Comparison of ENCODE assay signal across 27 cellular contexts in genomic region chr16:82864332-82865040, GRCh38.
"Had no signal": no experiment of that assay in that cellular context is flagged by ENCODE, and none has a peak within 500 bp of the region (broad histone marks: within the 10 kb centered on the region; RNA-seq: fewer than 3 reads in every experiment).

No MANE protein-coding gene starts in this region.

- H3K4me2 ChIP-seq: hepatocyte had no signal

- H3K4me1 ChIP-seq: left lung, lower lobe of right lung, prostate gland, upper lobe of right lung had no signal

- H3K36me3 ChIP-seq: left lung, lower lobe of right lung, pancreas, prostate gland, spleen, thoracic aorta, upper lobe of right lung had no signal

- H2AFZ ChIP-seq: hepatocyte had no signal

- ATAC-seq: left cardiac atrium; left lung; lower lobe of right lung; naive thymus-derived CD4-positive, alpha-beta T cell; natural killer cell treated with Interleukin-12 subunit alpha and Interleukin-12 subunit beta and Interleukin-15 and Interleukin-18, amount 100 ng/mL, for 72 hours; right cardiac atrium; sciatic nerve; stimulated activated effector memory CD8-positive, alpha-beta T cell treated with anti-CD3 and anti-CD28 coated beads, Interleukin-12 subunit alpha, Interleukin-12 subunit beta, amount 100 ng/mL, for 72 hours; upper lobe of right lung had no signal

- H3K79me2 ChIP-seq: hepatocyte had no signal

- H3K27ac ChIP-seq: hepatocyte, left lung, lower lobe of right lung, pancreas, prostate gland, skin epidermis, spleen, suprapubic skin, thoracic aorta, tibial artery, upper lobe of right lung had no signal

- FAIRE-seq: pancreas, urothelium cell line had no signal

- H3K9me3 ChIP-seq: lower lobe of right lung, pancreas, prostate gland, suprapubic skin, thoracic aorta, upper lobe of right lung had no signal

- DNase-seq: islet precursor cell; kidney glomerular epithelial cell; left cardiac atrium; left lung; lower lobe of right lung; mammary epithelial cell; mesenchymal stem cell; naive thymus-derived CD4-positive, alpha-beta T cell; pancreas; posterior cingulate gyrus; retina; right cardiac atrium; spleen; stimulated activated CD4-positive, alpha-beta T cell treated with anti-CD3 and anti-CD28 coated beads, Interleukin-4, amount 100 ng/mL, for 24 hours; stimulated activated naive CD4-positive, alpha-beta T cell; tibial artery; trophoblast cell; upper lobe of right lung had no signal

- H3K4me3 ChIP-seq: hepatocyte, left lung, lower lobe of right lung, pancreas, prostate gland, skin epidermis, spleen, suprapubic skin, thoracic aorta, tibial artery, upper lobe of right lung had no signal

- H3K27me3 ChIP-seq: hepatocyte, left lung, pancreas, spleen, suprapubic skin, tibial artery, upper lobe of right lung had no signal
